14 cellular contexts compared by ENCODE assay signal in the genomic region with DNA sequence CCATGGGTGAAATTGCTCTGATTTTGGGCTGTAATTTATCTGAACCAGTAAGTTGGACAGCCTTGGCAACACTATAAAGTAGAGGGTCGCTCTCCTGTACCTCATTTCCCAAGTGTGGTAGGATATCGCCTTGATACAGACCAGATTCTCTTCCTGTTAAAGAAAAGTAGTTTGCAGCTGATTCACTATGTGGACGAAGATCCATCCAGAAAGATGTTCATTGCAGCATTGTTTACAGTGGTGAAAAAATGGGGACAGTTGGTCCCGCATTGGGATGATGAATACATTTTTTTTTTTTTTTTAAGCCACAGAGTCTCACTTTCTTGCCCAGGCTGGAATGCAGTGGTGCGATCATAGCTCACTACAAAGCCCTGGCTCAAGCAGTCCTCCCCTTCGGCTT.
DNase-seq lines count a peak whose midpoint lies in the region; ATAC-seq and TF ChIP-seq lines count a peak whose summit lies in the region.
"Had no signal": no experiment of that assay in that cellular context is flagged by ENCODE, and none has a peak within 500 bp of the region (broad histone marks: within the 10 kb centered on the region; RNA-seq: fewer than 3 reads in every experiment).

No MANE protein-coding gene starts in this region.

- no peak for TF ChIP-seq EP300 in gastroesophageal sphincter (IDR thresholded peaks at IDR 0.05)

- H3K27ac Mint-ChIP-seq in activated CD8-positive, alpha-beta memory T cell treated with anti-CD3 and anti-CD28 coated beads, Interleukin-2, amount 10 ng/mL, durations not matched to agents 7 days and 5 days: no peak overlapping the region
- H3K27ac Mint-ChIP-seq: activated naive CD8-positive, alpha-beta T cell treated with anti-CD3 and anti-CD28 coated beads, Interleukin-2, amount 10 ng/mL, durations not matched to agents 7 days and 5 days; CD8-positive, alpha-beta T cell; GM23338 had no signal

- CTCF ChIA-PET in activated CD8-positive, alpha-beta memory T cell treated with anti-CD3 and anti-CD28 coated beads, Interleukin-2, amount 10 ng/mL, durations not matched to agents 7 days and 5 days (lab: Charles Lee): no interaction called here

- H3K4me3 ChIP-seq in left ventricle myocardium inferior (no peak overlapping the region), gastroesophageal sphincter (no peak overlapping the region), gastrocnemius medialis (no peak overlapping the region)
- H3K4me3 ChIP-seq: GM23338 had no signal

- peak overlapping the region; percentile 64 for H3K27ac ChIP-seq in left ventricle myocardium inferior (replicated peaks)
- peak overlapping the region in 3 of 4 donors; percentile 53 to 67 (median 64) for H3K27ac ChIP-seq in gastroesophageal sphincter
- H3K27ac ChIP-seq in gastrocnemius medialis: peak overlapping the region; percentile 28 to 61 (median 43)

- DNase-seq in left ventricle myocardium inferior (no peak), left cardiac atrium (no peak), gastrocnemius medialis (no peak), SHP77 (lab: John Stamatoyannopoulos, UW) (no peak), hypothalamus (lab: John Stamatoyannopoulos, UW) (no peak)
- DNase-seq in activated CD8-positive, alpha-beta memory T cell treated with anti-CD3 and anti-CD28 coated beads, Interleukin-2, amount 10 ng/mL, durations not matched to agents 7 days and 5 days: no peak
- DNase-seq: activated CD4-positive, alpha-beta T cell treated with anti-CD3 and anti-CD28 coated beads for 48 hours; activated naive CD8-positive, alpha-beta T cell treated with anti-CD3 and anti-CD28 coated beads, Interleukin-2, amount 10 ng/mL, durations not matched to agents 7 days and 5 days; CD8-positive, alpha-beta T cell; head of caudate nucleus; NCI-H1436 treated with DMSO at 0.1 percent for 48 hours had no signal

- H3K9me3 Mint-ChIP-seq in activated CD8-positive, alpha-beta memory T cell treated with anti-CD3 and anti-CD28 coated beads, Interleukin-2, amount 10 ng/mL, durations not matched to agents 7 days and 5 days (ENCODE audit: low read depth): no peaks in the 10 kb centered on the region
- H3K9me3 Mint-ChIP-seq: activated naive CD8-positive, alpha-beta T cell treated with anti-CD3 and anti-CD28 coated beads, Interleukin-2, amount 10 ng/mL, durations not matched to agents 7 days and 5 days; CD8-positive, alpha-beta T cell; GM23338 had no signal

- H3K4me1 Mint-ChIP-seq in activated CD8-positive, alpha-beta memory T cell treated with anti-CD3 and anti-CD28 coated beads, Interleukin-2, amount 10 ng/mL, durations not matched to agents 7 days and 5 days: peaks cover 48% of the 10 kb centered on the region

- no peaks in the 10 kb centered on the region for H3K27me3 Mint-ChIP-seq in activated CD8-positive, alpha-beta memory T cell treated with anti-CD3 and anti-CD28 coated beads, Interleukin-2, amount 10 ng/mL, durations not matched to agents 7 days and 5 days
- H3K27me3 Mint-ChIP-seq: activated naive CD8-positive, alpha-beta T cell treated with anti-CD3 and anti-CD28 coated beads, Interleukin-2, amount 10 ng/mL, durations not matched to agents 7 days and 5 days had no signal

- no peak for TF ChIP-seq POLR2A in gastroesophageal sphincter (IDR thresholded peaks at IDR 0.05)
- TF ChIP-seq POLR2A in gastrocnemius medialis (IDR thresholded peaks at IDR 0.05): no peak

- intact Hi-C loops in left ventricle myocardium inferior (cut with micrococcal nuclease) (no loop called here), left cardiac atrium (cut with DNase I) (no loop called here), gastrocnemius medialis (cut with DNase I; ENCODE audit: low total_unique reads) (no loop called here)

- in situ Hi-C loops in gastrocnemius medialis (cut with MboI; ENCODE audit: low sequenced_read_pairs in 4 of 4): no loop called here

- WGBS in gastroesophageal sphincter (ENCODE audit: low coverage in 1 of 2), 2 donors: 80 to 86% methylated on average over 1 to 6 of the region's 6 CpGs

- H3K36me3 ChIP-seq in left ventricle myocardium inferior (no peaks in the 10 kb centered on the region), gastroesophageal sphincter (no peaks in the 10 kb centered on the region), gastrocnemius medialis (no peaks in the 10 kb centered on the region)

- no peak overlapping the region for H3K4me3 Mint-ChIP-seq in activated CD8-positive, alpha-beta memory T cell treated with anti-CD3 and anti-CD28 coated beads, Interleukin-2, amount 10 ng/mL, durations not matched to agents 7 days and 5 days
- H3K4me3 Mint-ChIP-seq: activated naive CD8-positive, alpha-beta T cell treated with anti-CD3 and anti-CD28 coated beads, Interleukin-2, amount 10 ng/mL, durations not matched to agents 7 days and 5 days; CD8-positive, alpha-beta T cell; GM23338 had no signal

- no peak for TF ChIP-seq CTCF in left ventricle myocardium inferior (IDR thresholded peaks at IDR 0.05; ENCODE audit: borderline replicate concordance)
- TF ChIP-seq CTCF in gastroesophageal sphincter (IDR thresholded peaks at IDR 0.05): no peak
- no peak for TF ChIP-seq CTCF in gastrocnemius medialis (IDR thresholded peaks at IDR 0.05 in 4 of 5, conservative IDR thresholded peaks at IDR 0.05 in 1 of 5)

- H3K36me3 Mint-ChIP-seq in activated CD8-positive, alpha-beta memory T cell treated with anti-CD3 and anti-CD28 coated beads, Interleukin-2, amount 10 ng/mL, durations not matched to agents 7 days and 5 days: peaks cover 5% of the 10 kb centered on the region

- ATAC-seq in left cardiac atrium (no peak), gastroesophageal sphincter (no peak), gastrocnemius medialis (no peak), GM19467 (IDR thresholded peaks at IDR 0.05; ENCODE audit: unreplicated experiment) (no peak)
- ATAC-seq in activated CD8-positive, alpha-beta memory T cell treated with anti-CD3 and anti-CD28 coated beads, Interleukin-2, amount 10 ng/mL, durations not matched to agents 7 days and 5 days: no peak
- ATAC-seq: CD8-positive, alpha-beta T cell had no signal

- no peaks in the 10 kb centered on the region for H3K9me3 ChIP-seq in left ventricle myocardium inferior (replicated peaks)
- no peaks in the 10 kb centered on the region for H3K9me3 ChIP-seq in gastroesophageal sphincter
- no peaks in the 10 kb centered on the region for H3K9me3 ChIP-seq in gastrocnemius medialis

- H3K27me3 ChIP-seq in left ventricle myocardium inferior (ENCODE audit: low read depth) (no peaks in the 10 kb centered on the region), gastroesophageal sphincter (no peaks in the 10 kb centered on the region), gastrocnemius medialis (no peaks in the 10 kb centered on the region)

- H3K4me1 ChIP-seq in left ventricle myocardium inferior (peaks cover 65% of the 10 kb centered on the region), gastroesophageal sphincter (peaks cover 8 to 65% (median 27%) of the 10 kb centered on the region in 3 donors), gastrocnemius medialis (peaks cover 32 to 52% of the 10 kb centered on the region in 2 donors)
